Comparison of ENCODE assay signal across 20 cellular contexts in genomic region chr3:37622999-37623883, GRCh38.
DNase-seq lines count a peak whose midpoint lies in the region; ATAC-seq and TF ChIP-seq lines count a peak whose summit lies in the region.
"Had no signal": no experiment of that assay in that cellular context is flagged by ENCODE, and none has a peak within 500 bp of the region (broad histone marks: within the 10 kb centered on the region; RNA-seq: fewer than 3 reads in every experiment).

No MANE protein-coding gene starts in this region.

- intact Hi-C loops in thyroid gland (cut with DNase I): no loop called here

- H3K36me3 ChIP-seq in OCI-LY3 (replicated peaks; ENCODE audit: low read depth, low read length) (no peaks in the 10 kb centered on the region), duodenal mucosa (ENCODE audit: control insufficient read depth in 1 of 2, insufficient read depth in 2 of 2, low read length in 2 of 2) (no peaks in the 10 kb centered on the region), neuronal stem cell (replicated peaks in 1 of 2; ENCODE audit: control insufficient read depth in 2 of 2, insufficient read depth in 2 of 2, low read length in 2 of 2) (no peaks in the 10 kb centered on the region), thyroid gland (no peaks in the 10 kb centered on the region)
- H3K36me3 ChIP-seq: BLaER1 treated with 17β-estradiol and CSF1 and Interleukin-3, amounts not matched to agents 10 nM and 100 nM; tibial nerve had no signal

- H3K9ac ChIP-seq in OCI-LY3 (ENCODE audit: low read length) (peak overlapping the region; percentile 34), duodenal mucosa (ENCODE audit: low read depth in 1 of 2, low read length in 2 of 2) (peak overlapping the region in 1 of 2 donors; percentile 16), neuronal stem cell (ENCODE audit: low read depth, low read length, poor library complexity) (no peak overlapping the region)

- no peak for ATAC-seq in HG02571 (IDR thresholded peaks at IDR 0.05; ENCODE audit: unreplicated experiment)
- ATAC-seq: effector memory CD8-positive, alpha-beta T cell; foreskin keratinocyte; right cardiac atrium had no signal

- no peak overlapping the region for H2BK12ac ChIP-seq in neuronal stem cell (ENCODE audit: low read length)

- TF ChIP-seq POLR2A in thyroid gland (IDR thresholded peaks at IDR 0.05): no peak

- H3K27ac ChIP-seq in OCI-LY3 (ENCODE audit: low read length) (no peak overlapping the region), duodenal mucosa (ENCODE audit: low read depth, low read length) (no peak overlapping the region), neuronal stem cell (replicated peaks; ENCODE audit: low read length) (no peak overlapping the region), thyroid gland (peak overlapping the region; percentile 71 to 86 (median 73))
- H3K27ac ChIP-seq: BLaER1 treated with 17β-estradiol and CSF1 and Interleukin-3, amounts not matched to agents 10 nM and 100 nM; foreskin keratinocyte had no signal

- H4K91ac ChIP-seq in neuronal stem cell (ENCODE audit: low read depth, low read length, poor library complexity): no peak overlapping the region

- DNase-seq in neuronal stem cell (ENCODE audit: low spot score) (no peak), thyroid gland (no peak), AG08396 (ENCODE audit: low spot score) (no peak), endothelial cell (ENCODE audit: low spot score) (no peak)
- DNase-seq in activated CD4-positive, alpha-beta T cell treated with anti-CD3 and anti-CD28 coated beads for 4 hours: no peak
- DNase-seq: activated CD4-positive, alpha-beta memory T cell treated with anti-CD3 and anti-CD28 coated beads for 36 hours; activated T-cell treated with anti-CD3 and anti-CD28 coated beads, Interleukin-2, amount 50 U/mL, for 48 hours; caudate nucleus; effector memory CD8-positive, alpha-beta T cell; foreskin keratinocyte; HCEC 1CT; NCI-H2081 treated with DMSO at 0.1 percent for 48 hours; NCI-H69; right cardiac atrium; stimulated activated CD4-positive, alpha-beta T cell treated with anti-CD3 and anti-CD28 coated beads, Interleukin-2, amount 100 ng/mL, for 48 hours had no signal

- H2AFZ ChIP-seq in OCI-LY3 (ENCODE audit: low read depth, low read length) (peak overlapping the region; percentile 73), neuronal stem cell (ENCODE audit: low read length) (no peak overlapping the region)

- H3K4ac ChIP-seq in neuronal stem cell (ENCODE audit: low read length): no peak overlapping the region

- H2BK120ac ChIP-seq in neuronal stem cell (ENCODE audit: low read depth, low read length): no peak overlapping the region

- H3K27me3 Mint-ChIP-seq in endothelial cell (ENCODE audit: unreplicated experiment): peaks cover 9% of the 10 kb centered on the region

- no peak overlapping the region for H3K18ac ChIP-seq in neuronal stem cell (ENCODE audit: low read length)

- peaks cover 32% of the 10 kb centered on the region for H3K36me3 Mint-ChIP-seq in endothelial cell (ENCODE audit: low read depth, unreplicated experiment)
- H3K36me3 Mint-ChIP-seq: activated CD4-positive, alpha-beta memory T cell treated with anti-CD3 and anti-CD28 coated beads for 36 hours had no signal

- no peaks in the 10 kb centered on the region for H3K79me1 ChIP-seq in neuronal stem cell (ENCODE audit: low read depth, low read length)

- no peaks in the 10 kb centered on the region for H3K79me2 ChIP-seq in OCI-LY3 (ENCODE audit: low read length)

- H4K20me1 ChIP-seq in OCI-LY3 (ENCODE audit: insufficient read depth, low read length): no peaks in the 10 kb centered on the region

- H3K14ac ChIP-seq in neuronal stem cell (ENCODE audit: low read length): no peak overlapping the region

- H3K27me3 ChIP-seq in OCI-LY3 (ENCODE audit: low read depth, low read length) (no peaks in the 10 kb centered on the region), duodenal mucosa (ENCODE audit: control insufficient read depth in 1 of 2, insufficient read depth in 2 of 2, low read length in 2 of 2) (no peaks in the 10 kb centered on the region), neuronal stem cell (ENCODE audit: control insufficient read depth in 3 of 3, insufficient read depth in 3 of 3, low read depth in 1 of 3, low read length in 3 of 3) (no peaks in the 10 kb centered on the region), thyroid gland (no peaks in the 10 kb centered on the region)
- H3K27me3 ChIP-seq: BLaER1 treated with 17β-estradiol and CSF1 and Interleukin-3, amounts not matched to agents 10 nM and 100 nM; foreskin keratinocyte; tibial nerve had no signal

- peaks cover 39% of the 10 kb centered on the region for H3K4me1 Mint-ChIP-seq in endothelial cell (ENCODE audit: unreplicated experiment)

- peak overlapping the region; percentile 45 for H4K8ac ChIP-seq in neuronal stem cell (ENCODE audit: low read depth, low read length)

- H3K4me1 ChIP-seq in OCI-LY3 (ENCODE audit: low read length): peaks cover 21% of the 10 kb centered on the region
- H3K4me1 ChIP-seq in duodenal mucosa (ENCODE audit: control insufficient read depth in 1 of 2, insufficient read depth in 2 of 2, low read length in 2 of 2): peaks cover 4 to 12% of the 10 kb centered on the region in 2 donors
- H3K4me1 ChIP-seq in neuronal stem cell (ENCODE audit: control insufficient read depth in 2 of 2, insufficient read depth in 1 of 2, low read depth in 1 of 2, low read length in 2 of 2): peaks cover 0 to 4% of the 10 kb centered on the region in 2 donors
- peaks cover 51 to 53% of the 10 kb centered on the region in 2 donors for H3K4me1 ChIP-seq in thyroid gland
- H3K4me1 ChIP-seq: foreskin keratinocyte had no signal

- no peak overlapping the region for H2BK5ac ChIP-seq in neuronal stem cell (ENCODE audit: low read length)

- H3K4me2 ChIP-seq in OCI-LY3 (ENCODE audit: low read length): peak overlapping the region; percentile 66
- no peak overlapping the region for H3K4me2 ChIP-seq in neuronal stem cell (ENCODE audit: insufficient read depth, low read length, poor library complexity, severe bottlenecking)

- no CpG with 5 or more reads among the region's 8 CpGs for WGBS in neuronal stem cell (ENCODE audit: extremely low coverage in 2 of 2, insufficient read length in 2 of 2, insufficient replicate concordance in 1 of 2), 2 donors
- WGBS in thyroid gland, 2 donors: 29 to 30% methylated on average over 8 of the region's 8 CpGs

- H2BK15ac ChIP-seq in neuronal stem cell (ENCODE audit: low read length): no peak overlapping the region

- no peak overlapping the region for H2AK5ac ChIP-seq in neuronal stem cell (ENCODE audit: low read depth, low read length)

- no peaks in the 10 kb centered on the region for H3K9me3 ChIP-seq in OCI-LY3 (ENCODE audit: insufficient read depth, low read length)
- H3K9me3 ChIP-seq in duodenal mucosa (ENCODE audit: control insufficient read depth in 1 of 2, low read length in 2 of 2): no peaks in the 10 kb centered on the region
- no peaks in the 10 kb centered on the region for H3K9me3 ChIP-seq in neuronal stem cell (replicated peaks in 1 of 2; ENCODE audit: control insufficient read depth in 2 of 2, insufficient read depth in 1 of 2, low read depth in 1 of 2, low read length in 2 of 2)
- H3K9me3 ChIP-seq in thyroid gland: no peaks in the 10 kb centered on the region
- H3K9me3 ChIP-seq: BLaER1 treated with 17β-estradiol and CSF1 and Interleukin-3, amounts not matched to agents 10 nM and 100 nM; tibial nerve had no signal

- H3K4me3 ChIP-seq in OCI-LY3 (ENCODE audit: low read length) (peak overlapping the region; percentile 67), duodenal mucosa (ENCODE audit: low read depth in 1 of 2, low read length in 2 of 2) (peak overlapping the region; percentile 31 to 46), neuronal stem cell (ENCODE audit: low read length in 2 of 2) (no peak overlapping the region), thyroid gland (replicated peaks in 1 of 3) (no peak overlapping the region)
- H3K4me3 ChIP-seq: BLaER1 treated with 17β-estradiol and CSF1 and Interleukin-3, amounts not matched to agents 10 nM and 100 nM had no signal

- no peak overlapping the region for H3K27ac Mint-ChIP-seq in endothelial cell (ENCODE audit: unreplicated experiment)
- H3K27ac Mint-ChIP-seq: activated CD4-positive, alpha-beta memory T cell treated with anti-CD3 and anti-CD28 coated beads for 36 hours; effector memory CD8-positive, alpha-beta T cell had no signal

- TF ChIP-seq CTCF in OCI-LY3 (IDR thresholded peaks at IDR 0.05; ENCODE audit: low read depth, low read length) (no peak), thyroid gland (IDR thresholded peaks at IDR 0.05) (no peak), endothelial cell (IDR thresholded peaks at IDR 0.05; ENCODE audit: unreplicated experiment) (no peak)

- H3K9me3 Mint-ChIP-seq in endothelial cell (ENCODE audit: unreplicated experiment): no peaks in the 10 kb centered on the region
- H3K9me3 Mint-ChIP-seq: activated CD4-positive, alpha-beta memory T cell treated with anti-CD3 and anti-CD28 coated beads for 36 hours; effector memory CD8-positive, alpha-beta T cell had no signal

- H3K4me3 Mint-ChIP-seq in endothelial cell (ENCODE audit: unreplicated experiment): no peak overlapping the region
- H3K4me3 Mint-ChIP-seq: activated CD4-positive, alpha-beta memory T cell treated with anti-CD3 and anti-CD28 coated beads for 36 hours; effector memory CD8-positive, alpha-beta T cell had no signal

- no peak overlapping the region for H3K23ac ChIP-seq in neuronal stem cell (ENCODE audit: low read depth, low read length, poor library complexity)

Comparison
In these comparisons a context has a peak if more than half of its experiments do, and no peak if none do; other contexts are left out.
1. H3K27ac ChIP-seq: peak in thyroid gland (3 of 3); none in OCI-LY3 (single experiment), duodenal mucosa (single experiment) and neuronal stem cell (single experiment).
2. H3K4me3 ChIP-seq: peak in OCI-LY3 (single experiment) and duodenal mucosa (2 of 2); none in neuronal stem cell (0 of 2) and thyroid gland (0 of 3).